Comparison of ENCODE assay signal across 6 cellular contexts in the genomic region with DNA sequence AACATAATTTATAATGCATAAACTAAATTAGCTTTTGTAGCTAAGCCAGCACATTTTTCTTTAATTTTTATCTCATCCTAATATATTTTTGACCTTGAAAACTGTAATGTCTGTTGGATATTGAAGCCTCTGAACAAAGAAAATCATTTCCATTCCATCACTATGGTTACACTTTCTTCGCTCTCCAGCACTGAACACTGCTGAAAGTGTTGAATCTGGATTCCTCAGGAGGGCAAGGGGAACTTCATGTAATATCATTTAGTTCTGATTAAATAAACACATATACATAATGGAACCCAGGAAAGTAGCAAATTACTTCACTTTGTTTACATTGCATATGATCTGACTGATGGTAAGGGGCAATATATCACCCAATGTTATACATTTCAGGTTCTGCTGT.
"Had no signal": no experiment of that assay in that cellular context is flagged by ENCODE, and none has a peak within 500 bp of the region (broad histone marks: within the 10 kb centered on the region; RNA-seq: fewer than 3 reads in every experiment).

No MANE protein-coding gene starts in this region.

- H3K36me3 Mint-ChIP-seq: IgD-negative memory B cell had no signal

- H3K4me2 ChIP-seq: GM23338 had no signal

- ATAC-seq: GM23338, HepG2 had no signal

- H3K27me3 Mint-ChIP-seq: IgD-negative memory B cell had no signal

- H3K4me3 Mint-ChIP-seq: GM23338, H9, IgD-negative memory B cell had no signal

- H3K27ac ChIP-seq: HL-60 had no signal

- H3K27ac Mint-ChIP-seq: GM23338, H9, IgD-negative memory B cell had no signal

- DNase-seq: H9, HCEC 1CT had no signal

- H3K4me3 ChIP-seq: GM23338 had no signal

- H3K4me1 Mint-ChIP-seq: GM23338, H9, IgD-negative memory B cell had no signal

- H3K9me3 Mint-ChIP-seq: GM23338, H9 had no signal

- H2AFZ ChIP-seq: GM23338 had no signal
